Comparison of ENCODE assay signal across 1 cellular context in the genomic region with DNA sequence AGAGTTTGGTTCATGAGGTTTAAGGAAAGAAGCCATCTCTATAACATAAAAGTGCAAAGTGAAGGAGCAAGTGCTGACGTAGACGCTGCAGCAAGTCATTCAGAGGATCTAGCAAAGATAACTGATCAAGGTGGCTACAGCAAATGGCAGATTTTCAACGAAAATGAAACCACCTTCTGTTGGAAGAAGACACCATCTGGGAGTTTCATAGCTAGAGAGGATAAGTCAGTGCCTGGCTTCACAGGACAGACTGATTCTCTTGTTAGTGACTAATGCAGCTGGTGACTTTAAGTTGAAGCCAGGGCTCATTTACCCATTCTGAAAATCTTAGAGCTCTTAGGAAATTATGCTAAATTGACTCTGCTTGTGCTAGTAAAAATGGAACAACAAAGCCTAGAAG.
TF ChIP-seq lines count a peak whose summit lies in the region.

No MANE protein-coding gene starts in this region.

TF ChIP-seq in GM12878, 131 proteins besides CTCF, POLR2A, EP300 and RAD21:
- TF ChIP-seq, protein P1, sequence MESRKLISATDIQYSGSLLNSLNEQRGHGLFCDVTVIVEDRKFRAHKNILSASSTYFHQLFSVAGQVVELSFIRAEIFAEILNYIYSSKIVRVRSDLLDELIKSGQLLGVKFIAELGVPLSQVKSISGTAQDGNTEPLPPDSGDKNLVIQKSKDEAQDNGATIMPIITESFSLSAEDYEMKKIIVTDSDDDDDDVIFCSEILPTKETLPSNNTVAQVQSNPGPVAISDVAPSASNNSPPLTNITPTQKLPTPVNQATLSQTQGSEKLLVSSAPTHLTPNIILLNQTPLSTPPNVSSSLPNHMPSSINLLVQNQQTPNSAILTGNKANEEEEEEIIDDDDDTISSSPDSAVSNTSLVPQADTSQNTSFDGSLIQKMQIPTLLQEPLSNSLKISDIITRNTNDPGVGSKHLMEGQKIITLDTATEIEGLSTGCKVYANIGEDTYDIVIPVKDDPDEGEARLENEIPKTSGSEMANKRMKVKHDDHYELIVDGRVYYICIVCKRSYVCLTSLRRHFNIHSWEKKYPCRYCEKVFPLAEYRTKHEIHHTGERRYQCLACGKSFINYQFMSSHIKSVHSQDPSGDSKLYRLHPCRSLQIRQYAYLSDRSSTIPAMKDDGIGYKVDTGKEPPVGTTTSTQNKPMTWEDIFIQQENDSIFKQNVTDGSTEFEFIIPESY (IDR thresholded peaks at IDR 0.05) = no peak
- TF ChIP-seq SMC3 (IDR thresholded peaks at IDR 0.05; ENCODE audit: borderline replicate concordance, low read length) = no peak
- TF ChIP-seq, protein P2, sequence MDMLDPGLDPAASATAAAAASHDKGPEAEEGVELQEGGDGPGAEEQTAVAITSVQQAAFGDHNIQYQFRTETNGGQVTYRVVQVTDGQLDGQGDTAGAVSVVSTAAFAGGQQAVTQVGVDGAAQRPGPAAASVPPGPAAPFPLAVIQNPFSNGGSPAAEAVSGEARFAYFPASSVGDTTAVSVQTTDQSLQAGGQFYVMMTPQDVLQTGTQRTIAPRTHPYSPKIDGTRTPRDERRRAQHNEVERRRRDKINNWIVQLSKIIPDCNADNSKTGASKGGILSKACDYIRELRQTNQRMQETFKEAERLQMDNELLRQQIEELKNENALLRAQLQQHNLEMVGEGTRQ (IDR thresholded peaks at IDR 0.05; ENCODE audit: borderline replicate concordance, low read depth, low read length) = no peak
- no peak for TF ChIP-seq TCF12 (IDR thresholded peaks at IDR 0.05; ENCODE audit: low read depth, low read length)
- TF ChIP-seq NR2C1 (IDR thresholded peaks at IDR 0.05) = no peak
- no peak for TF ChIP-seq HDGF (IDR thresholded peaks at IDR 0.05)
- TF ChIP-seq, protein P3, sequence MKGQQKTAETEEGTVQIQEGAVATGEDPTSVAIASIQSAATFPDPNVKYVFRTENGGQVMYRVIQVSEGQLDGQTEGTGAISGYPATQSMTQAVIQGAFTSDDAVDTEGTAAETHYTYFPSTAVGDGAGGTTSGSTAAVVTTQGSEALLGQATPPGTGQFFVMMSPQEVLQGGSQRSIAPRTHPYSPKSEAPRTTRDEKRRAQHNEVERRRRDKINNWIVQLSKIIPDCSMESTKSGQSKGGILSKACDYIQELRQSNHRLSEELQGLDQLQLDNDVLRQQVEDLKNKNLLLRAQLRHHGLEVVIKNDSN (IDR thresholded peaks at IDR 0.05; ENCODE audit: borderline replicate concordance, extremely low read length, insufficient read depth, low read depth, low read length) = no peak
- no peak for TF ChIP-seq RELA (IDR thresholded peaks at IDR 0.05; ENCODE audit: borderline replicate concordance, partially characterized antibody)
- TF ChIP-seq FOXM1 (IDR thresholded peaks at IDR 0.05; ENCODE audit: low read depth, low read length) = no peak
- no peak for TF ChIP-seq POLR2AphosphoS2 (IDR thresholded peaks at IDR 0.05; ENCODE audit: low read depth, low read length)
- TF ChIP-seq CREB1 (IDR thresholded peaks at IDR 0.05; ENCODE audit: low read depth) = no peak
- no peak for TF ChIP-seq MYC (IDR thresholded peaks at IDR 0.05; ENCODE audit: insufficient read depth, insufficient read length, insufficient replicate concordance, low read length, severe bottlenecking)
- TF ChIP-seq, protein P4, sequence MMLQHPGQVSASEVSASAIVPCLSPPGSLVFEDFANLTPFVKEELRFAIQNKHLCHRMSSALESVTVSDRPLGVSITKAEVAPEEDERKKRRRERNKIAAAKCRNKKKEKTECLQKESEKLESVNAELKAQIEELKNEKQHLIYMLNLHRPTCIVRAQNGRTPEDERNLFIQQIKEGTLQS (IDR thresholded peaks at IDR 0.05; ENCODE audit: borderline replicate concordance, extremely low read depth, low read depth, low read length) = no peak
- TF ChIP-seq ZNF24 (IDR thresholded peaks at IDR 0.05) = no peak
- TF ChIP-seq SMAD5 (IDR thresholded peaks at IDR 0.05; ENCODE audit: low read depth) = no peak
- no peak for TF ChIP-seq DPF2 (IDR thresholded peaks at IDR 0.05)
- TF ChIP-seq, protein P5, sequence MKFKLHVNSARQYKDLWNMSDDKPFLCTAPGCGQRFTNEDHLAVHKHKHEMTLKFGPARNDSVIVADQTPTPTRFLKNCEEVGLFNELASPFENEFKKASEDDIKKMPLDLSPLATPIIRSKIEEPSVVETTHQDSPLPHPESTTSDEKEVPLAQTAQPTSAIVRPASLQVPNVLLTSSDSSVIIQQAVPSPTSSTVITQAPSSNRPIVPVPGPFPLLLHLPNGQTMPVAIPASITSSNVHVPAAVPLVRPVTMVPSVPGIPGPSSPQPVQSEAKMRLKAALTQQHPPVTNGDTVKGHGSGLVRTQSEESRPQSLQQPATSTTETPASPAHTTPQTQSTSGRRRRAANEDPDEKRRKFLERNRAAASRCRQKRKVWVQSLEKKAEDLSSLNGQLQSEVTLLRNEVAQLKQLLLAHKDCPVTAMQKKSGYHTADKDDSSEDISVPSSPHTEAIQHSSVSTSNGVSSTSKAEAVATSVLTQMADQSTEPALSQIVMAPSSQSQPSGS (IDR thresholded peaks at IDR 0.05; ENCODE audit: low read length) = no peak
